1 cellular context compared by ENCODE assay signal in genomic region chr7:150003304-150003810, GRCh38.
TF ChIP-seq lines count a peak whose summit lies in the region.

No MANE protein-coding gene starts in this region.

TF ChIP-seq in K562, 482 proteins besides CTCF, POLR2A, EP300 and RAD21 (continued from another document and continues in another):
- TF ChIP-seq, protein P1, sequence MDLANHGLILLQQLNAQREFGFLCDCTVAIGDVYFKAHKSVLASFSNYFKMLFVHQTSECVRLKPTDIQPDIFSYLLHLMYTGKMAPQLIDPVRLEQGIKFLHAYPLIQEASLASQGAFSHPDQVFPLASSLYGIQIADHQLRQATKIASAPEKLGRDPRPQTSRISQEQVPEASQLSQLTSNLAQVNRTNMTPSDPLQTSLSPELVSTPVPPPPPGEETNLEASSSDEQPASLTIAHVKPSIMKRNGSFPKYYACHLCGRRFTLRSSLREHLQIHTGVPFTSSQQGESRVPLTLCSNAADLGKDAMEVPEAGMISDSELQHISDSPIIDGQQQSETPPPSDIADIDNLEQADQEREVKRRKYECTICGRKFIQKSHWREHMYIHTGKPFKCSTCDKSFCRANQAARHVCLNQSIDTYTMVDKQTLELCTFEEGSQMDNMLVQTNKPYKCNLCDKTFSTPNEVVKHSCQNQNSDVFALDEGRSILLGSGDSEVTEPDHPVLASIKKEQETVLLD (IDR thresholded peaks at IDR 0.05) = 0 out of 2 replicates have a peak, but pooled peaks have one; percentile 37
- TF ChIP-seq TRIM24 (IDR thresholded peaks at IDR 0.05) = 0 out of 4 replicates have a peak, but pooled peaks have one; percentile 18 to 29
- TF ChIP-seq, protein P2, sequence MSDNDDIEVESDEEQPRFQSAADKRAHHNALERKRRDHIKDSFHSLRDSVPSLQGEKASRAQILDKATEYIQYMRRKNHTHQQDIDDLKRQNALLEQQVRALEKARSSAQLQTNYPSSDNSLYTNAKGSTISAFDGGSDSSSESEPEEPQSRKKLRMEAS (CRISPR knock-in tag; IDR thresholded peaks at IDR 0.05) = 0 out of 2 replicates have a peak, but pooled peaks have one; percentile 17
- peak; percentile 11; the same call in 1 of the 2 replicates for TF ChIP-seq YBX1 (IDR thresholded peaks at IDR 0.05)
- peak; percentile 86; the same call in 1 of the 2 replicates for TF ChIP-seq LARP7 (IDR thresholded peaks at IDR 0.05)
- TF ChIP-seq CXXC5 (CRISPR knock-in tag; IDR thresholded peaks at IDR 0.05) = no peak
- TF ChIP-seq FOXK2 (conservative IDR thresholded peaks at IDR 0.05 in 1 of 2, IDR thresholded peaks at IDR 0.05 in 1 of 2; ENCODE audit: low read depth in 2 of 2) = 0 out of 4 replicates have a peak, but pooled peaks of 1 of the 2 experiments have one; percentile 27
- TF ChIP-seq ELF4 (CRISPR knock-in tag; IDR thresholded peaks at IDR 0.05) = peak; percentile 61; the same call in 1 of the 2 replicates
- peak; percentile 48; the same call in 1 of the 2 replicates for TF ChIP-seq ZNF143 (CRISPR knock-in tag; IDR thresholded peaks at IDR 0.05)
- TF ChIP-seq CREBBP (IDR thresholded peaks at IDR 0.05; ENCODE audit: low read depth, low read length) = peak; percentile 47
- TF ChIP-seq USF2 (CRISPR knock-in tag; IDR thresholded peaks at IDR 0.05) = no peak
- TF ChIP-seq ZNF316 (IDR thresholded peaks at IDR 0.05) = no peak; the same call in 1 of the 2 replicates
- TF ChIP-seq RFX7 (CRISPR knock-in tag; IDR thresholded peaks at IDR 0.05) = no peak
- TF ChIP-seq, protein P3, sequence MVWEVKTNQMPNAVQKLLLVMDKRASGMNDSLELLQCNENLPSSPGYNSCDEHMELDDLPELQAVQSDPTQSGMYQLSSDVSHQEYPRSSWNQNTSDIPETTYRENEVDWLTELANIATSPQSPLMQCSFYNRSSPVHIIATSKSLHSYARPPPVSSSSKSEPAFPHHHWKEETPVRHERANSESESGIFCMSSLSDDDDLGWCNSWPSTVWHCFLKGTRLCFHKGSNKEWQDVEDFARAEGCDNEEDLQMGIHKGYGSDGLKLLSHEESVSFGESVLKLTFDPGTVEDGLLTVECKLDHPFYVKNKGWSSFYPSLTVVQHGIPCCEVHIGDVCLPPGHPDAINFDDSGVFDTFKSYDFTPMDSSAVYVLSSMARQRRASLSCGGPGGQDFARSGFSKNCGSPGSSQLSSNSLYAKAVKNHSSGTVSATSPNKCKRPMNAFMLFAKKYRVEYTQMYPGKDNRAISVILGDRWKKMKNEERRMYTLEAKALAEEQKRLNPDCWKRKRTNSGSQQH (CRISPR knock-in tag; IDR thresholded peaks at IDR 0.05) = peak; percentile 69; the same call in 1 of the 2 replicates
- TF ChIP-seq ZBTB5 (IDR thresholded peaks at IDR 0.05) = peak; percentile 30; the same call in 1 of the 2 replicates
- no peak for TF ChIP-seq TAF15 (IDR thresholded peaks at IDR 0.05; ENCODE audit: low read depth, low read length)
- no peak for TF ChIP-seq KAT7 (CRISPR knock-in tag; IDR thresholded peaks at IDR 0.05; ENCODE audit: borderline replicate concordance)
- TF ChIP-seq PHB2 (IDR thresholded peaks at IDR 0.05; ENCODE audit: low read depth) = peak; percentile 57
- TF ChIP-seq MYBL2 (IDR thresholded peaks at IDR 0.05; ENCODE audit: low read depth) = peak; percentile 14; the same call in 1 of the 2 replicates
- TF ChIP-seq MYBL2 (CRISPR knock-in tag; IDR thresholded peaks at IDR 0.05; ENCODE audit: borderline replicate concordance) = no peak
- peak; percentile 64; the same call in 1 of the 2 replicates for TF ChIP-seq SMARCA5 (IDR thresholded peaks at IDR 0.05)
- TF ChIP-seq SRF (CRISPR knock-in tag; IDR thresholded peaks at IDR 0.05) = no peak
- TF ChIP-seq TEAD4 (IDR thresholded peaks at IDR 0.05; ENCODE audit: low read length) = no peak
- peak; percentile 47; the same call in 1 of the 2 replicates for TF ChIP-seq TEAD4 (CRISPR knock-in tag; IDR thresholded peaks at IDR 0.05; ENCODE audit: borderline replicate concordance)
- no peak for TF ChIP-seq ETV5 (CRISPR knock-in tag; IDR thresholded peaks at IDR 0.05; ENCODE audit: low read depth)
- no peak for TF ChIP-seq RREB1 (CRISPR knock-in tag; IDR thresholded peaks at IDR 0.05)
- TF ChIP-seq, protein P4, sequence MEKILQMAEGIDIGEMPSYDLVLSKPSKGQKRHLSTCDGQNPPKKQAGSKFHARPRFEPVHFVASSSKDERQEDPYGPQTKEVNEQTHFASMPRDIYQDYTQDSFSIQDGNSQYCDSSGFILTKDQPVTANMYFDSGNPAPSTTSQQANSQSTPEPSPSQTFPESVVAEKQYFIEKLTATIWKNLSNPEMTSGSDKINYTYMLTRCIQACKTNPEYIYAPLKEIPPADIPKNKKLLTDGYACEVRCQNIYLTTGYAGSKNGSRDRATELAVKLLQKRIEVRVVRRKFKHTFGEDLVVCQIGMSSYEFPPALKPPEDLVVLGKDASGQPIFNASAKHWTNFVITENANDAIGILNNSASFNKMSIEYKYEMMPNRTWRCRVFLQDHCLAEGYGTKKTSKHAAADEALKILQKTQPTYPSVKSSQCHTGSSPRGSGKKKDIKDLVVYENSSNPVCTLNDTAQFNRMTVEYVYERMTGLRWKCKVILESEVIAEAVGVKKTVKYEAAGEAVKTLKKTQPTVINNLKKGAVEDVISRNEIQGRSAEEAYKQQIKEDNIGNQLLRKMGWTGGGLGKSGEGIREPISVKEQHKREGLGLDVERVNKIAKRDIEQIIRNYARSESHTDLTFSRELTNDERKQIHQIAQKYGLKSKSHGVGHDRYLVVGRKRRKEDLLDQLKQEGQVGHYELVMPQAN (IDR thresholded peaks at IDR 0.05; ENCODE audit: borderline replicate concordance) = peak; percentile 65
- peak; percentile 41; the same call in 1 of the 2 replicates for TF ChIP-seq THRB (CRISPR knock-in tag; conservative IDR thresholded peaks at IDR 0.05)
- TF ChIP-seq ARHGAP35 (IDR thresholded peaks at IDR 0.05; ENCODE audit: partially characterized antibody) = peak; percentile 37
- TF ChIP-seq TEAD2 (tag; IDR thresholded peaks at IDR 0.05) = peak; percentile 52; the same call in 1 of the 2 replicates
- no peak for TF ChIP-seq MAFK (IDR thresholded peaks at IDR 0.05; ENCODE audit: low read length)
- peak in 1 of 2 experiments; percentile 27; a peak in 1 of 4 replicates for TF ChIP-seq ARNT (IDR thresholded peaks at IDR 0.05)
- 0 out of 2 replicates have a peak, but pooled peaks have one; percentile 5 for TF ChIP-seq NFIC (IDR thresholded peaks at IDR 0.05)
- 0 out of 2 replicates have a peak, but pooled peaks have one; percentile 4 for TF ChIP-seq CEBPG (CRISPR knock-in tag; IDR thresholded peaks at IDR 0.05)
- TF ChIP-seq CEBPG (tag; conservative IDR thresholded peaks at IDR 0.05 in 1 of 2, IDR thresholded peaks at IDR 0.05 in 1 of 2) = no peak
- peak; percentile 72; the same call in 1 of the 2 replicates for TF ChIP-seq EHMT2 (IDR thresholded peaks at IDR 0.05)
- TF ChIP-seq CBX3 (IDR thresholded peaks at IDR 0.05; ENCODE audit: borderline replicate concordance in 1 of 2, low read length in 2 of 2) = peak in 1 of 2 experiments; percentile 21; a peak in 1 of 3 replicates
- TF ChIP-seq MXI1 (IDR thresholded peaks at IDR 0.05; ENCODE audit: low read depth, low read length) = no peak
- peak in 1 of 2 experiments; percentile 38; a peak in 1 of 4 replicates for TF ChIP-seq MCM7 (IDR thresholded peaks at IDR 0.05)
- TF ChIP-seq HDGF (IDR thresholded peaks at IDR 0.05) = peak; percentile 92; the same call in 1 of the 2 replicates
- no peak for TF ChIP-seq HDAC6 (IDR thresholded peaks at IDR 0.05; ENCODE audit: low read depth, low read length)
- no peak for TF ChIP-seq ZFP30 (CRISPR knock-in tag; IDR thresholded peaks at IDR 0.05; ENCODE audit: borderline replicate concordance)
- peak; percentile 60; the same call in 1 of the 2 replicates for TF ChIP-seq HLTF (IDR thresholded peaks at IDR 0.05)
- TF ChIP-seq, protein P5, sequence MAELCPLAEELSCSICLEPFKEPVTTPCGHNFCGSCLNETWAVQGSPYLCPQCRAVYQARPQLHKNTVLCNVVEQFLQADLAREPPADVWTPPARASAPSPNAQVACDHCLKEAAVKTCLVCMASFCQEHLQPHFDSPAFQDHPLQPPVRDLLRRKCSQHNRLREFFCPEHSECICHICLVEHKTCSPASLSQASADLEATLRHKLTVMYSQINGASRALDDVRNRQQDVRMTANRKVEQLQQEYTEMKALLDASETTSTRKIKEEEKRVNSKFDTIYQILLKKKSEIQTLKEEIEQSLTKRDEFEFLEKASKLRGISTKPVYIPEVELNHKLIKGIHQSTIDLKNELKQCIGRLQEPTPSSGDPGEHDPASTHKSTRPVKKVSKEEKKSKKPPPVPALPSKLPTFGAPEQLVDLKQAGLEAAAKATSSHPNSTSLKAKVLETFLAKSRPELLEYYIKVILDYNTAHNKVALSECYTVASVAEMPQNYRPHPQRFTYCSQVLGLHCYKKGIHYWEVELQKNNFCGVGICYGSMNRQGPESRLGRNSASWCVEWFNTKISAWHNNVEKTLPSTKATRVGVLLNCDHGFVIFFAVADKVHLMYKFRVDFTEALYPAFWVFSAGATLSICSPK (IDR thresholded peaks at IDR 0.05; ENCODE audit: borderline replicate concordance) = 0 out of 2 replicates have a peak, but pooled peaks have one; percentile 66
- TF ChIP-seq MLLT1 (IDR thresholded peaks at IDR 0.05) = peak; percentile 72; a peak in 2 of 4 replicates
- TF ChIP-seq HDAC1 (IDR thresholded peaks at IDR 0.05) = peak in 1 of 2 experiments; percentile 71; a peak in 2 of 4 replicates
